Comparison of ENCODE assay signal across 8 cellular contexts in genomic region chr12:89723276-89723675, GRCh38.
"Had no signal": no experiment of that assay in that cellular context is flagged by ENCODE, and none has a peak within 500 bp of the region (broad histone marks: within the 10 kb centered on the region; RNA-seq: fewer than 3 reads in every experiment).

No MANE protein-coding gene starts in this region.

- DNase-seq: IMR-90, KBM-7, KG1 had no signal

- H3K4me3 Mint-ChIP-seq: IgD-negative memory B cell had no signal

- H3K4me2 ChIP-seq: KMS-11 had no signal

- ATAC-seq: HepG2 had no signal

- H3K9ac ChIP-seq: KMS-11 had no signal

- FAIRE-seq: HepG2, HTR-8/SVneo had no signal

- H3K27me3 Mint-ChIP-seq: IgD-negative memory B cell had no signal

- H3K27ac ChIP-seq: HL-60, KMS-11 had no signal
